9 cellular contexts compared by ENCODE assay signal in genomic region chr11:64858467-64859401, GRCh38. TPM values are rescaled to one million over a fixed set of nuclear protein-coding genes. Genes with fewer than 3 reads are reported as not detected.
A peak's percentile ranks its signal among the peaks of the same experiment; 100 is the strongest.
DNase-seq lines count a peak whose midpoint lies in the region; ATAC-seq and TF ChIP-seq lines count a peak whose summit lies in the region.
"Had no signal": no experiment of that assay in that cellular context is flagged by ENCODE, and none has a peak within 500 bp of the region (broad histone marks: within the 10 kb centered on the region; RNA-seq: fewer than 3 reads in every experiment).

No MANE protein-coding gene starts in this region.

- H3K27me3 ChIP-seq in fibroblast of lung (ENCODE audit: control insufficient read depth, insufficient read depth, low read length) (no peaks in the 10 kb centered on the region), testis (no peaks in the 10 kb centered on the region)

- H3K36me3 Mint-ChIP-seq in activated B cell treated with CpG ODN at 0.5 μM for 24 hours (ENCODE audit: low read depth): peaks cover 64% of the 10 kb centered on the region

- peak overlapping the region; percentile 22 for H3K27ac ChIP-seq in fibroblast of lung (ENCODE audit: insufficient read depth, low read length)
- H3K27ac ChIP-seq in testis: no peak overlapping the region

- intact Hi-C loops in activated B cell treated with CpG ODN at 0.5 μM for 24 hours (cut with micrococcal nuclease): loop anchor here (1.0 to 2.0 kb wide), 2 partner anchors 7 to 20 kb away; partner anchors contain the start of gene EHD1
- intact Hi-C loops in testis (cut with DNase I; ENCODE audit: low total_unique reads): no loop called here
- intact Hi-C loops in sciatic nerve (cut with DNase I): no loop called here

- H3K36me3 ChIP-seq in fibroblast of lung (ENCODE audit: control insufficient read depth, insufficient read depth, low read length) (peaks cover 44% of the 10 kb centered on the region), testis (ENCODE audit: low read depth, missing control alignments) (no peaks in the 10 kb centered on the region)

- no peaks in the 10 kb centered on the region for H3K9me3 Mint-ChIP-seq in activated B cell treated with CpG ODN at 0.5 μM for 24 hours

- no peak for TF ChIP-seq POLR2A in testis (IDR thresholded peaks at IDR 0.05)

- POLR2A ChIA-PET in activated B cell treated with CpG ODN at 0.5 μM for 24 hours (lab: Charles Lee): interaction anchor here (0.6 to 27.6 kb wide), 10 partner anchors 6 to 660 kb away, joined by 3 to 1194 read pairs (median 4); partner anchors contain the start of genes CDC42BPG, EHD1, MALAT1 and POLA2

- peak overlapping the region; percentile 90 for H3K27ac Mint-ChIP-seq in activated B cell treated with CpG ODN at 0.5 μM for 24 hours

- no peak overlapping the region for H2AFZ ChIP-seq in fibroblast of lung (ENCODE audit: low read length)

- H3K4me1 ChIP-seq in fibroblast of lung (ENCODE audit: control insufficient read depth, extremely low read depth, insufficient read depth, low read length) (peaks cover 54% of the 10 kb centered on the region), testis (peaks cover 37% of the 10 kb centered on the region)

- H4K20me1 ChIP-seq in fibroblast of lung (ENCODE audit: control insufficient read depth, extremely low read depth, insufficient read depth, low read length): no peaks in the 10 kb centered on the region

- peak; percentile 40 for DNase-seq in activated B cell treated with CpG ODN at 0.5 μM for 24 hours
- no peak for DNase-seq in fibroblast of lung (ENCODE audit: low read depth in 2 of 2)
- DNase-seq in testis: peak; percentile 41
- no peak for DNase-seq in DMS153 treated with DMSO at 0.1 percent for 48 hours (lab: John Stamatoyannopoulos, UW; ENCODE audit: unreplicated experiment)
- no peak for DNase-seq in SIG-M5 treated with dmso at 0.1 percent for 504 hours (lab: John Stamatoyannopoulos, UW; ENCODE audit: unreplicated experiment)
- no peak for DNase-seq in sciatic nerve (ENCODE audit: low spot score)
- DNase-seq in NCI-H2029 (lab: John Stamatoyannopoulos, UW): no peak

- peak overlapping the region; percentile 63 for H3K4me3 Mint-ChIP-seq in activated B cell treated with CpG ODN at 0.5 μM for 24 hours

- no peak overlapping the region for H3K9ac ChIP-seq in fibroblast of lung (ENCODE audit: insufficient read depth, low read length)

- H3K4me2 ChIP-seq in fibroblast of lung (ENCODE audit: extremely low read depth, insufficient read depth, low read length): no peak overlapping the region

- no peaks in the 10 kb centered on the region for H3K27me3 Mint-ChIP-seq in activated B cell treated with CpG ODN at 0.5 μM for 24 hours

- H3K4me3 ChIP-seq in fibroblast of lung (replicated peaks in 1 of 4; ENCODE audit: control extremely low read depth in 1 of 4, insufficient read depth in 1 of 4, low read depth in 3 of 4, low read length in 4 of 4) (no peak overlapping the region), testis (no peak overlapping the region)

- WGBS in testis, 2 donors: 81 to 82% methylated on average over 16 to 20 of the region's 20 CpGs

- no peaks in the 10 kb centered on the region for H3K9me3 ChIP-seq in fibroblast of lung (ENCODE audit: control insufficient read depth, insufficient read depth, low read depth, low read length)
- no peaks in the 10 kb centered on the region for H3K9me3 ChIP-seq in testis

- CTCF ChIA-PET in activated B cell treated with CpG ODN at 0.5 μM for 24 hours (lab: Charles Lee): interaction anchor here (0.7 to 13.8 kb wide), 8 partner anchors 8 to 34 kb away, joined by 3 to 213 read pairs (median 8); partner anchors contain the start of gene EHD1

- peaks cover 94% of the 10 kb centered on the region for H3K4me1 Mint-ChIP-seq in activated B cell treated with CpG ODN at 0.5 μM for 24 hours

- ATAC-seq in HG02642 (IDR thresholded peaks at IDR 0.05; ENCODE audit: poor library complexity, unreplicated experiment) (peak; percentile 21), activated B cell treated with CpG ODN at 0.5 μM for 24 hours (ENCODE audit: low read depth) (peak; percentile 41), sciatic nerve (no peak)

- peaks cover 79% of the 10 kb centered on the region for H3K79me2 ChIP-seq in fibroblast of lung (ENCODE audit: control insufficient read depth, insufficient read depth, low read length)

- TF ChIP-seq CTCF in activated B cell treated with CpG ODN at 0.5 μM for 24 hours (IDR thresholded peaks at IDR 0.05) (no peak), fibroblast of lung (conservative IDR thresholded peaks at IDR 0.05 in 1 of 2, IDR thresholded peaks at IDR 0.05 in 1 of 2; ENCODE audit: low read depth in 1 of 2, low read length in 2 of 2) (no peak), testis (IDR thresholded peaks at IDR 0.05) (no peak)

RNA-seq across cellular contexts. Expression of gene CDC42BPG, which starts 14.3 kb away (rescaled TPM):
- total RNA-seq in activated B cell treated with CpG ODN at 0.5 μM for 24 hours (2.2 and 3.7 TPM in 2 replicates), fibroblast of lung (0.33 and 0.77 TPM in 2 replicates), testis (1 to 10 TPM; 7.6 to 9.2 TPM), sciatic nerve (0.58 TPM)
- polyA plus RNA-seq in fibroblast of lung (0.02 and 0.03 TPM in 2 replicates), testis (ENCODE audit: insufficient read depth, low read depth, low replicate concordance) (5.3 TPM)
- 0.13 TPM in 2 replicates for polyA plus RNA-seq in fibroblast of lung (2012)
- not detected in 2 replicates for polyA minus RNA-seq in fibroblast of lung (ENCODE audit: low replicate concordance)
- total RNA-seq: RPMI7951 had no signal

RNA-seq across cellular contexts. Expression of gene EHD1, which starts 19.7 kb away (rescaled TPM):
- total RNA-seq in activated B cell treated with CpG ODN at 0.5 μM for 24 hours: 357 and 360 TPM in 2 replicates
- 40.8 and 71.3 TPM in 2 replicates for total RNA-seq in fibroblast of lung
- polyA plus RNA-seq in fibroblast of lung: 240 and 248 TPM in 2 replicates
- 181 and 192 TPM in 2 replicates for polyA plus RNA-seq in fibroblast of lung (2012)
- polyA minus RNA-seq in fibroblast of lung (ENCODE audit: low replicate concordance): 634 and 716 TPM in 2 replicates
- 100 to 1,000 TPM; 230 to 455 TPM for total RNA-seq in testis
- 328 TPM for polyA plus RNA-seq in testis (ENCODE audit: insufficient read depth, low read depth, low replicate concordance)
- 64.5 TPM for total RNA-seq in sciatic nerve

RNA-seq across cellular contexts. Expression of gene MEN1, which starts 48.4 kb away (rescaled TPM):
- total RNA-seq in activated B cell treated with CpG ODN at 0.5 μM for 24 hours (35.1 and 44.6 TPM in 2 replicates), fibroblast of lung (12.1 and 13.7 TPM in 2 replicates), testis (10 to 100 TPM; 36.7 to 40.8 TPM), sciatic nerve (17.7 TPM)
- polyA plus RNA-seq in fibroblast of lung (8.9 and 14.2 TPM in 2 replicates), testis (ENCODE audit: insufficient read depth, low read depth, low replicate concordance) (29.7 TPM)
- polyA plus RNA-seq in fibroblast of lung (2012): 15.3 and 28.8 TPM in 2 replicates
- 32.7 and 60.9 TPM in 2 replicates for polyA minus RNA-seq in fibroblast of lung (ENCODE audit: low replicate concordance)

RNA-seq across cellular contexts. Expression of gene MAP4K2, which starts 55.7 kb away (rescaled TPM):
- total RNA-seq in activated B cell treated with CpG ODN at 0.5 μM for 24 hours (69.1 and 73.6 TPM in 2 replicates), fibroblast of lung (4.9 and 9.2 TPM in 2 replicates), testis (10 to 100 TPM; 27.7 to 29.8 TPM), sciatic nerve (18.0 TPM)
- polyA plus RNA-seq in fibroblast of lung (6.4 and 9.2 TPM in 2 replicates), testis (ENCODE audit: insufficient read depth, low read depth, low replicate concordance) (14.9 TPM)
- 6.5 and 12.0 TPM in 2 replicates for polyA plus RNA-seq in fibroblast of lung (2012)
- 34.1 and 53.5 TPM in 2 replicates for polyA minus RNA-seq in fibroblast of lung (ENCODE audit: low replicate concordance)

RNA-seq across cellular contexts. Expression of gene ATG2A, which starts 58.3 kb away (rescaled TPM):
- total RNA-seq in activated B cell treated with CpG ODN at 0.5 μM for 24 hours (31.2 and 35.0 TPM in 2 replicates), fibroblast of lung (7.4 and 9.9 TPM in 2 replicates), testis (10 to 100 TPM; 51.1 to 56.1 TPM), sciatic nerve (28.0 TPM)
- polyA plus RNA-seq in fibroblast of lung (3.1 and 5.1 TPM in 2 replicates), testis (ENCODE audit: insufficient read depth, low read depth, low replicate concordance) (22.2 TPM)
- polyA plus RNA-seq in fibroblast of lung (2012): 9.5 and 15.8 TPM in 2 replicates
- 14.8 and 32.3 TPM in 2 replicates for polyA minus RNA-seq in fibroblast of lung (ENCODE audit: low replicate concordance)

Comparison
In these comparisons a context has a peak if more than half of its experiments do, and no peak if none do; other contexts are left out.
1. DNase-seq: peak in activated B cell treated with CpG ODN at 0.5 μM for 24 hours (single experiment) and testis (single experiment); none in fibroblast of lung (0 of 2), DMS153 treated with DMSO at 0.1 percent for 48 hours (single experiment), SIG-M5 treated with dmso at 0.1 percent for 504 hours (single experiment), sciatic nerve (single experiment) and NCI-H2029 (single experiment).